Comparison of ENCODE assay signal across 10 cellular contexts in the genomic region with DNA sequence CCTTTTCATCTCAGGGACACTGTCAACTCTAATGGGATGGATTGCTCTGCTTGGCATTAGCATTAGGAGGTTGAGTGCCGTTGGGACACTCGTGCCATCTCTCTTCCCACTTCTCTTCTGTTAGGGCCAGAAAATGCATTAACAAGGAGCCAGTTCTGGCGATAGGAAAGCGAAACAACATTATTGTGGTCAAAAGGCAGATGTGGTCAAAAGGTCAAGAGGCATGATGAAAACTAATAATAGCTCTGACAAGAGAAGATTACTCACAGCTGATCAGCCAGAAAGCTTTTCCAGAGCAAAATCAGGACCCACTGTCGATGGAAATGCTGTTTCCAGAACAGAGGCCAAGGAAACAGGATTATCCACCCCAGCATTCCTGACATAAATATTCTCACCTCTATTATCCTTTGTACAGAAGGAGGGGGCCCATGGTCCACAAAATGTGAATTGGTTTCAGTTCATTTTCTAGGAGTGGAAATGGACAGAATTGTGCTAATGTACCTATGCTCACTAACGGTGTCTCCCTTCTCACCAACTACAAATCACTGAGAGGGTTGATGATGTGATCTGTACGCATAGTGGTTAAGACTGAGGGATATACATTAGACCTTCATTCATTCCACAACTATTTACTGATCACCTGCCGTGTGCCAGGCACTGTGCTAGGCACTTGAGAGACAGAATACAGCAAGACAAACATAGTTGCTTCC.
DNase-seq lines count a peak whose midpoint lies in the region; ATAC-seq and TF ChIP-seq lines count a peak whose summit lies in the region.
"Had no signal": no experiment of that assay in that cellular context is flagged by ENCODE, and none has a peak within 500 bp of the region (broad histone marks: within the 10 kb centered on the region; RNA-seq: fewer than 3 reads in every experiment).

No MANE protein-coding gene starts in this region.

- no peak overlapping the region for H3K4me3 ChIP-seq in left ventricle myocardium inferior

- peaks cover 11% of the 10 kb centered on the region for H3K27me3 ChIP-seq in left ventricle myocardium inferior (ENCODE audit: low read depth)

- no peak for TF ChIP-seq CTCF in left ventricle myocardium inferior (IDR thresholded peaks at IDR 0.05; ENCODE audit: borderline replicate concordance)

- H3K27ac ChIP-seq in left ventricle myocardium inferior (replicated peaks), result no peak overlapping the region
- H3K27ac ChIP-seq: HL-60 had no signal

- H3K9me3 ChIP-seq in left ventricle myocardium inferior (replicated peaks), result no peaks in the 10 kb centered on the region

- ATAC-seq in GM21717 (IDR thresholded peaks at IDR 0.05; ENCODE audit: unreplicated experiment) (peak; percentile 61), GM18519 (IDR thresholded peaks at IDR 0.05; ENCODE audit: low FRiP score, unreplicated experiment) (no peak)

- no peaks in the 10 kb centered on the region for H3K36me3 ChIP-seq in left ventricle myocardium inferior

- no peaks in the 10 kb centered on the region for H3K4me1 ChIP-seq in left ventricle myocardium inferior

- intact Hi-C loops in left ventricle myocardium inferior (cut with micrococcal nuclease), result no loop called here

- DNase-seq in GM03348 (ENCODE audit: low spot score) (peak; percentile 13), NCI-H2227 (lab: John Stamatoyannopoulos, UW; ENCODE audit: unreplicated experiment) (peak; percentile 91), islet precursor cell (peak; percentile 81), iPS-NIHi11 (ENCODE audit: low spot score) (no peak), left ventricle myocardium inferior (no peak)
- DNase-seq in activated CD4-positive, alpha-beta T cell treated with anti-CD3 and anti-CD28 coated beads, Interleukin-2, amount 50 U/mL, for 4 hours, result no peak
- DNase-seq: small intestine had no signal

Comparison
In these comparisons a context has a peak if more than half of its experiments do, and no peak if none do; other contexts are left out.
1. DNase-seq: peak in GM03348 (single experiment), NCI-H2227 (single experiment) and islet precursor cell (single experiment); none in activated CD4-positive, alpha-beta T cell treated with anti-CD3 and anti-CD28 coated beads, Interleukin-2, amount 50 U/mL, for 4 hours (0 of 2), iPS-NIHi11 (single experiment) and left ventricle myocardium inferior (single experiment).